Comparison of ENCODE assay signal across 8 cellular contexts in the genomic region with DNA sequence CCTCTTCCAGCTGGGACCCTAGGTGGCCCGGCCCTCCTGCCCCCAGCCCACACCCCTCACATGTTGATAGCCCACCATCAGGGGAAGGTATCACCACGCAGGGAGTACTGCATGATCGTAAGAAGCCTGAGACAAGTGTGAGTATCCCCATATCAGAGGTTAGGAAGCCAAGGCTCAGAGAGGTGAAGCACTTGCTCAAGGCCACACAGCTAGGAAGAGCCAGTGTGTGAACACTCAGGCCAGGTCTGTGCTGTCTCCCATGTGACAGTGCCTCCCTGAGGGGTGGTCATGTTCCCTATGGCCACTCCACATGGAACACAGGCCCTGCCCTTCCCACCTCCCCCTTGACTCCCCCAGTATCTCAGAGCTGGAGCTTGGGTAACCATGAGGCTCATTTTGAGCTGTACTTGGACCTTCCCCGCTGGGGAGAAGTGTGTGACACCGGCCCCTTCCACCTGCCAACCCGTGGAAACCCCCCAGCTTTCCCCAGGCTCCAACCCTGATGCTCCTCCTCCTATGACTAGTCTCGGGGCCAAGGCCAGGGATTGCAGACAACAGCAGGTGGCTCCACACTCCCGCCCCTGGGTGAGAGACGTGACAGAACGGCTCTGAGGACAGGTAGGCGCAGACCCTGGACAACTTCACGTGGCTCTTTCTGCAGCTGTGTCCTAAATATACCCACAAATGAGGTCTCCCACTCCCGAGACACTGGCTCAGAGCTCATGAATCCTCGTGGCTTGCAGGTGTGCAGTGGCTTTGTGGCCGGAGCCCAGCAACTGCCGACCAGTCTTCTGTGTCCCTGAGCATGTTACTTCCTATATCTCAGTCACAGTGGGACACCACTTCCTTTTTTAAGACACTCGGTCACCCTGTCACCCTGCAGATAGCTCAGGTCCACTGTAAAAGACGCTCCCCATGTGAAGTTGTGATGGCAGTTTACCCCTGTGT. TPM values are rescaled to one million over a fixed set of nuclear protein-coding genes. Genes with fewer than 3 reads are reported as not detected.
A peak's percentile ranks its signal among the peaks of the same experiment; 100 is the strongest.
DNase-seq lines count a peak whose midpoint lies in the region; ATAC-seq, FAIRE-seq and TF ChIP-seq lines count a peak whose summit lies in the region.

No MANE protein-coding gene starts in this region.

- no peaks in the 10 kb centered on the region for H3K27me3 ChIP-seq in kidney epithelial cell (ENCODE audit: control insufficient read depth, insufficient read depth, low read length)

- peak; percentile 1 for TF ChIP-seq CTCF in kidney epithelial cell (IDR thresholded peaks at IDR 0.05; ENCODE audit: insufficient read depth, low read length, poor library complexity, severe bottlenecking)

- H3K9me3 Mint-ChIP-seq in activated T-cell treated with anti-CD3 and anti-CD28 coated beads, Interleukin-2, amount 50 U/mL, for 24 hours = no peaks in the 10 kb centered on the region

- H3K4me1 Mint-ChIP-seq in activated T-cell treated with anti-CD3 and anti-CD28 coated beads, Interleukin-2, amount 50 U/mL, for 24 hours (ENCODE audit: low read depth) = peaks cover 9% of the 10 kb centered on the region

- peak; percentile 40 for DNase-seq in activated T-cell treated with anti-CD3 and anti-CD28 coated beads, Interleukin-2, amount 50 U/mL, for 24 hours
- DNase-seq in activated T-cell treated with anti-CD3 and anti-CD28 coated beads, Interleukin-2, amount 50 U/mL, for 1 hour = no peak
- DNase-seq in kidney epithelial cell (ENCODE audit: low read depth) = no peak
- no peak for DNase-seq in iPS-NIHi11 (ENCODE audit: low spot score)
- DNase-seq in left ventricle myocardium superior = no peak
- no peak for DNase-seq in H54 (ENCODE audit: insufficient read length, low spot score)

- H3K4me3 ChIP-seq in kidney epithelial cell (ENCODE audit: low read depth, low read length) = no peak overlapping the region

- peak; percentile 87 for ATAC-seq in HG02973 (IDR thresholded peaks at IDR 0.05; ENCODE audit: unreplicated experiment)
- ATAC-seq in left ventricle myocardium superior = no peak

- peaks cover 3% of the 10 kb centered on the region for H3K36me3 Mint-ChIP-seq in activated T-cell treated with anti-CD3 and anti-CD28 coated beads, Interleukin-2, amount 50 U/mL, for 24 hours (ENCODE audit: low read depth)

- no peak for FAIRE-seq in H54 (lab: Jason Lieb, UNC)

- intact Hi-C loops in left ventricle myocardium superior (cut with micrococcal nuclease) = no loop called here

- H3K27ac Mint-ChIP-seq in activated T-cell treated with anti-CD3 and anti-CD28 coated beads, Interleukin-2, amount 50 U/mL, for 24 hours = no peak overlapping the region

- TF ChIP-seq POLR2A in Raji (IDR thresholded peaks at IDR 0.05; ENCODE audit: insufficient read depth, low read depth, low read length) (peak; percentile 50), H54 (IDR thresholded peaks at IDR 0.05; ENCODE audit: low read depth, low read length) (no peak)

- H3K36me3 ChIP-seq in kidney epithelial cell (ENCODE audit: control insufficient read depth, insufficient read depth, low read length) = no peaks in the 10 kb centered on the region

- no peaks in the 10 kb centered on the region for H3K27me3 Mint-ChIP-seq in activated T-cell treated with anti-CD3 and anti-CD28 coated beads, Interleukin-2, amount 50 U/mL, for 24 hours

- H3K4me3 Mint-ChIP-seq in activated T-cell treated with anti-CD3 and anti-CD28 coated beads, Interleukin-2, amount 50 U/mL, for 24 hours = no peak overlapping the region

RNA-seq across cellular contexts. Expression of a gene that starts 55.3 kb away (rescaled TPM):
- total RNA-seq in kidney epithelial cell (11.6 and 15.0 TPM in 2 replicates), left ventricle myocardium superior (20.6 TPM)
